In the genomic region with DNA sequence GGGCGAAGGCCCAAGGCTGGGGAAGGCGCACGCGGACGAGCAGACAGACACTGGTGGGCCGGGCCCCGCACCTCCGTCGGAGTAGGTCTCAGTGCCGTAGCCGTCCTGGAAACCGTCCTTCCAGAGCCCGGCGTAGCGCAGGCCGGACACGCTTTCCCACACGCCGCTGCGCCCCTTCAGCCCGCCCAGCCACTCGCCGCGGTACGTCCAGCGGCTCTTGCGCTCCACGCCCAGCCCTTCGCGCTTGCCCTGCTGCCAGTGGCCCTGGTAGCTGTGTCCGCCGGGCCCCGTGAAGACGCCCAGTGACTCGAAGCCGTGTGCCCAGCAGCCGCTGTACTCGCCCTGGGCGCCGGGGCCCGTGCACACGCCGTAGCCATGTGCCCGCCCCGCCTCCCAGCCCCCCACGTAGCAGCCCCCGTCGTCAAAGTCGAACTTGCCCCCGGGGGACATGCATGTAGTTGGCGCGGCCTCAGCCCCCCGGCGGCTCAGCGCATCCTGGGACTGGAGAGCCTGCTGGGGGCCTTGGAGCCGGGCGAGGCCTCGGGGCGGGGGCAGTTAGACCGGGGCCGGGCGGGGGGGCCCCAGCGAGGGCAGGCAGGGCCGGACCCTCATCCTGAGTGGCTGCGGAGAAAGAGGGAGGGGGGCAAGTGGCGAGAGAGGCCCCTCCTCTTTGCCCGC, we compare ENCODE assay signal across 1 cellular context.
A peak's percentile ranks its signal among the peaks of the same experiment; 100 is the strongest.
TF ChIP-seq lines count a peak whose summit lies in the region.

No MANE protein-coding gene starts in this region.

TF ChIP-seq in SK-N-SH, 30 proteins besides CTCF, POLR2A, EP300 and RAD21 (continued from another document):
- TF ChIP-seq, protein P1, sequence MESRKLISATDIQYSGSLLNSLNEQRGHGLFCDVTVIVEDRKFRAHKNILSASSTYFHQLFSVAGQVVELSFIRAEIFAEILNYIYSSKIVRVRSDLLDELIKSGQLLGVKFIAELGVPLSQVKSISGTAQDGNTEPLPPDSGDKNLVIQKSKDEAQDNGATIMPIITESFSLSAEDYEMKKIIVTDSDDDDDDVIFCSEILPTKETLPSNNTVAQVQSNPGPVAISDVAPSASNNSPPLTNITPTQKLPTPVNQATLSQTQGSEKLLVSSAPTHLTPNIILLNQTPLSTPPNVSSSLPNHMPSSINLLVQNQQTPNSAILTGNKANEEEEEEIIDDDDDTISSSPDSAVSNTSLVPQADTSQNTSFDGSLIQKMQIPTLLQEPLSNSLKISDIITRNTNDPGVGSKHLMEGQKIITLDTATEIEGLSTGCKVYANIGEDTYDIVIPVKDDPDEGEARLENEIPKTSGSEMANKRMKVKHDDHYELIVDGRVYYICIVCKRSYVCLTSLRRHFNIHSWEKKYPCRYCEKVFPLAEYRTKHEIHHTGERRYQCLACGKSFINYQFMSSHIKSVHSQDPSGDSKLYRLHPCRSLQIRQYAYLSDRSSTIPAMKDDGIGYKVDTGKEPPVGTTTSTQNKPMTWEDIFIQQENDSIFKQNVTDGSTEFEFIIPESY (IDR thresholded peaks at IDR 0.05; ENCODE audit: borderline replicate concordance, low read depth): no peak
- TF ChIP-seq GABPA (IDR thresholded peaks at IDR 0.05; ENCODE audit: low read depth) (no peak), NRF1 (IDR thresholded peaks at IDR 0.05; ENCODE audit: low read depth, low read length) (no peak), MXI1 (IDR thresholded peaks at IDR 0.05; ENCODE audit: low read depth, low read length) (peak; percentile 75; the same call in 1 of the 2 replicates), YY1 (IDR thresholded peaks at IDR 0.05; ENCODE audit: low read depth) (no peak), JUND (IDR thresholded peaks at IDR 0.05) (no peak), POLR2AphosphoS5 (IDR thresholded peaks at IDR 0.05; ENCODE audit: low read depth, low read length) (no peak)
- TF ChIP-seq, protein P2, sequence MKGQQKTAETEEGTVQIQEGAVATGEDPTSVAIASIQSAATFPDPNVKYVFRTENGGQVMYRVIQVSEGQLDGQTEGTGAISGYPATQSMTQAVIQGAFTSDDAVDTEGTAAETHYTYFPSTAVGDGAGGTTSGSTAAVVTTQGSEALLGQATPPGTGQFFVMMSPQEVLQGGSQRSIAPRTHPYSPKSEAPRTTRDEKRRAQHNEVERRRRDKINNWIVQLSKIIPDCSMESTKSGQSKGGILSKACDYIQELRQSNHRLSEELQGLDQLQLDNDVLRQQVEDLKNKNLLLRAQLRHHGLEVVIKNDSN (IDR thresholded peaks at IDR 0.05; ENCODE audit: borderline replicate concordance, low read depth): no peak
